ENCODE assay signal across 1 cellular context in genomic region chr9:93101086-93101485, GRCh38. TPM values are rescaled to one million over a fixed set of nuclear protein-coding genes. Genes with fewer than 3 reads are reported as not detected.
"Had no signal": no experiment of that assay in that cellular context is flagged by ENCODE, and none has a peak within 500 bp of the region (broad histone marks: within the 10 kb centered on the region; RNA-seq: fewer than 3 reads in every experiment).

No MANE protein-coding gene starts in this region.

RNA-seq across cellular contexts. Expression of gene SUSD3, which starts 42.6 kb away (rescaled TPM):
- total RNA-seq: SJCRH30 had no signal
